Comparison of ENCODE assay signal across 26 cellular contexts in genomic region chr12:118603610-118604361, GRCh38.
DNase-seq lines count a peak whose midpoint lies in the region; ATAC-seq and TF ChIP-seq lines count a peak whose summit lies in the region.
"Had no signal": no experiment of that assay in that cellular context is flagged by ENCODE, and none has a peak within 500 bp of the region (broad histone marks: within the 10 kb centered on the region; RNA-seq: fewer than 3 reads in every experiment).

No MANE protein-coding gene starts in this region.

- no peaks in the 10 kb centered on the region for H3K9me3 ChIP-seq in body of pancreas
- no peaks in the 10 kb centered on the region for H3K9me3 ChIP-seq in neural progenitor cell (ENCODE audit: low read depth)
- H3K9me3 ChIP-seq: Caco-2 had no signal

- TF ChIP-seq POLR2A in body of pancreas (IDR thresholded peaks at IDR 0.05) = no peak

- TF ChIP-seq CTCF in body of pancreas (IDR thresholded peaks at IDR 0.05) = no peak
- TF ChIP-seq CTCF in neural progenitor cell (IDR thresholded peaks at IDR 0.05) = no peak

- no peaks in the 10 kb centered on the region for H3K79me2 ChIP-seq in neural progenitor cell (ENCODE audit: low read depth)

- H3K9me3 Mint-ChIP-seq in neural progenitor cell = peaks cover 6% of the 10 kb centered on the region
- H3K9me3 Mint-ChIP-seq in stimulated activated naive CD8-positive, alpha-beta T cell treated with anti-CD3 and anti-CD28 coated beads, Interleukin-15, amount 100 ng/mL, for 72 hours = peaks cover 6 to 18% of the 10 kb centered on the region in 2 donors

- DNase-seq in NCI-H1417 (lab: John Stamatoyannopoulos, UW) = peak in 2 of 3 experiments; percentile 7 to 43
- DNase-seq in NCI-H1417 treated with DMSO at 0.1 percent for 48 hours (lab: John Stamatoyannopoulos, UW) = no peak
- DNase-seq in NCI-H146 (lab: John Stamatoyannopoulos, UW) = peak; percentile 97
- DNase-seq in body of pancreas = peak; percentile 22 to 37 (median 32)
- no peak for DNase-seq in neural progenitor cell (ENCODE audit: low spot score)
- no peak for DNase-seq in stimulated activated naive CD8-positive, alpha-beta T cell treated with anti-CD3 and anti-CD28 coated beads, Interleukin-15, amount 100 ng/mL, for 72 hours
- DNase-seq in stimulated activated CD4-positive, alpha-beta T cell treated with anti-CD3 and anti-CD28 coated beads, Interleukin-15, amount 100 ng/mL, for 24 hours = no peak
- DNase-seq: 8988T, Caco-2, DMS53, EL, GM23248, KG1, NCI-H1694, NCI-H2107, NCI-H226, NCI-H82, PC-9, SIG-M5, T-helper 1 cell had no signal

- H3K4me1 Mint-ChIP-seq in neural progenitor cell = peaks cover 22% of the 10 kb centered on the region
- H3K4me1 Mint-ChIP-seq in stimulated activated naive CD8-positive, alpha-beta T cell treated with anti-CD3 and anti-CD28 coated beads, Interleukin-15, amount 100 ng/mL, for 72 hours = no peaks in the 10 kb centered on the region
- H3K4me1 Mint-ChIP-seq: B cell had no signal

- H3F3A ChIP-seq in neural progenitor cell (ENCODE audit: low read depth) = no peaks in the 10 kb centered on the region

- H3K27me3 ChIP-seq in body of pancreas (no peaks in the 10 kb centered on the region), neural progenitor cell (no peaks in the 10 kb centered on the region)

- H3K4me2 ChIP-seq in neural progenitor cell = no peak overlapping the region
- H3K4me2 ChIP-seq: PC-9 had no signal

- H3K27ac ChIP-seq in body of pancreas = peak overlapping the region in 2 of 4 donors; percentile 42 to 48
- no peak overlapping the region for H3K27ac ChIP-seq in neural progenitor cell
- H3K27ac ChIP-seq: GM23248, PC-9, RWPE1 had no signal

- H3K4me1 ChIP-seq in body of pancreas (peaks cover 20% of the 10 kb centered on the region), neural progenitor cell (no peaks in the 10 kb centered on the region)
- H3K4me1 ChIP-seq: Caco-2 had no signal

- H2AFZ ChIP-seq in neural progenitor cell (replicated peaks) = no peak overlapping the region
- H2AFZ ChIP-seq: GM23248, PC-9 had no signal

- no peaks in the 10 kb centered on the region for H4K20me1 ChIP-seq in neural progenitor cell (ENCODE audit: low read depth)

- H3K4me3 ChIP-seq in body of pancreas = no peak overlapping the region
- H3K4me3 ChIP-seq in neural progenitor cell = no peak overlapping the region
- H3K4me3 ChIP-seq: GM12878, GM23248, PC-9 had no signal

- intact Hi-C loops in body of pancreas (cut with DNase I) = no loop called here

- no peak overlapping the region for H3K4me3 Mint-ChIP-seq in neural progenitor cell
- no peak overlapping the region for H3K4me3 Mint-ChIP-seq in stimulated activated naive CD8-positive, alpha-beta T cell treated with anti-CD3 and anti-CD28 coated beads, Interleukin-15, amount 100 ng/mL, for 72 hours
- H3K4me3 Mint-ChIP-seq: B cell had no signal

- no peaks in the 10 kb centered on the region for H3K36me3 Mint-ChIP-seq in neural progenitor cell

- H3K27ac Mint-ChIP-seq in neural progenitor cell = peak overlapping the region; percentile 5
- H3K27ac Mint-ChIP-seq in stimulated activated naive CD8-positive, alpha-beta T cell treated with anti-CD3 and anti-CD28 coated beads, Interleukin-15, amount 100 ng/mL, for 72 hours = no peak overlapping the region
- H3K27ac Mint-ChIP-seq: B cell had no signal

- ATAC-seq in body of pancreas (peak; percentile 79), HG03521 (IDR thresholded peaks at IDR 0.05; ENCODE audit: unreplicated experiment) (no peak)
- ATAC-seq in stimulated activated naive CD8-positive, alpha-beta T cell treated with anti-CD3 and anti-CD28 coated beads, Interleukin-15, amount 100 ng/mL, for 72 hours = no peak
- ATAC-seq: GM12878, HCT116, SK-N-SH treated with all-trans-retinoic acid at 6 μM for 48 hours had no signal

- no peaks in the 10 kb centered on the region for H3K36me3 ChIP-seq in body of pancreas (replicated peaks in 1 of 2; ENCODE audit: insufficient read depth in 1 of 2, low read depth in 2 of 2)
- H3K36me3 ChIP-seq in neural progenitor cell = no peaks in the 10 kb centered on the region

- no peak overlapping the region for H3K9ac ChIP-seq in neural progenitor cell
- H3K9ac ChIP-seq: GM23248 had no signal

- whole genome bisulfite sequencing in body of pancreas, 2 donors = 11 to 12% methylated on average over 3 of the region's 3 CpGs

- peaks cover 2% of the 10 kb centered on the region for H3K27me3 Mint-ChIP-seq in neural progenitor cell (ENCODE audit: insufficient read depth, low read depth)
- H3K27me3 Mint-ChIP-seq in stimulated activated naive CD8-positive, alpha-beta T cell treated with anti-CD3 and anti-CD28 coated beads, Interleukin-15, amount 100 ng/mL, for 72 hours = no peaks in the 10 kb centered on the region

Comparison
In these comparisons a context has a peak if more than half of its experiments do, and no peak if none do; other contexts are left out.
1. DNase-seq: peak in NCI-H1417 (2 of 3), NCI-H146 (single experiment) and body of pancreas (4 of 4); none in NCI-H1417 treated with DMSO at 0.1 percent for 48 hours (single experiment), neural progenitor cell (single experiment), stimulated activated naive CD8-positive, alpha-beta T cell treated with anti-CD3 and anti-CD28 coated beads, Interleukin-15, amount 100 ng/mL, for 72 hours (0 of 2) and stimulated activated CD4-positive, alpha-beta T cell treated with anti-CD3 and anti-CD28 coated beads, Interleukin-15, amount 100 ng/mL, for 24 hours (single experiment).